In the genomic region with DNA sequence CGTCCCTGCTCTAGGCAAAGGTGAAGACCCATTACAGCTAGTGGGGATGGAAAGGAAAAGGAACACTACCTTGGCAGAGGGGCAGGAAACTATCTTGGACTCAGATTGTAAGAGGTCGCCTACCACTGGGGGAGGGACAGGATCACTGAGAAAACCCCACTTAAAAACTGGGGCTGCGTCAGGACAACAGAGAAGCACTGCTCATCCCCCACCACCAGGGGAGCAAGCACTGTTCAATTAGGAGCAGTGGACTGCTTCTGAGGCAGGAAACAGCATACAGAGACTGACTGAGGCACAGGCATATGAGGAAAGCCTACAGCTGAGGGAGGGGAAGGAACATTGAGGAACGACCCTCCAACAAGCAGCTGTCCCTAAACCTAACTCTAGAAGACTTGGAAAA, we compare ENCODE assay signal across 9 cellular contexts. TPM values are rescaled to one million over a fixed set of nuclear protein-coding genes. Genes with fewer than 3 reads are reported as not detected.
DNase-seq lines count a peak whose midpoint lies in the region; ATAC-seq and TF ChIP-seq lines count a peak whose summit lies in the region.
"Had no signal": no experiment of that assay in that cellular context is flagged by ENCODE, and none has a peak within 500 bp of the region (broad histone marks: within the 10 kb centered on the region; RNA-seq: fewer than 3 reads in every experiment).

No MANE protein-coding gene starts in this region.

- H3K36me3 Mint-ChIP-seq in WTC11: peaks cover 48% of the 10 kb centered on the region
- peaks cover 0 to 12% (median 4%) of the 10 kb centered on the region in 5 donors for H3K36me3 Mint-ChIP-seq in naive thymus-derived CD4-positive, alpha-beta T cell
- peaks cover 9% of the 10 kb centered on the region for H3K36me3 Mint-ChIP-seq in T-helper 2 cell treated with Interferon-gamma antibody and Interleukin-4, amounts not matched to agents 5 μg/mL and 100 μg/mL, for 36 hours (ENCODE audit: low read depth)

- H3K27me3 ChIP-seq in naive thymus-derived CD4-positive, alpha-beta T cell (ENCODE audit: control insufficient read depth in 2 of 2, insufficient read depth in 2 of 2, low read length in 2 of 2): no peaks in the 10 kb centered on the region
- H3K27me3 ChIP-seq in colonic mucosa: no peaks in the 10 kb centered on the region
- no peaks in the 10 kb centered on the region for H3K27me3 ChIP-seq in adrenal gland

- no peak overlapping the region for H3K4me3 ChIP-seq in naive thymus-derived CD4-positive, alpha-beta T cell (ENCODE audit: low read length)
- H3K4me3 ChIP-seq in colonic mucosa: no peak overlapping the region
- H3K4me3 ChIP-seq in adrenal gland: no peak overlapping the region

- 0 out of 2 replicates have a peak overlapping the region, but pooled peaks have one; percentile 16 for H3K27ac Mint-ChIP-seq in WTC11
- peak overlapping the region in 1 of 9 donors; percentile 20 for H3K27ac Mint-ChIP-seq in naive thymus-derived CD4-positive, alpha-beta T cell
- H3K27ac Mint-ChIP-seq in T-helper 2 cell treated with Interferon-gamma antibody and Interleukin-4, amounts not matched to agents 5 μg/mL and 100 μg/mL, for 36 hours: no peak overlapping the region
- H3K27ac Mint-ChIP-seq: brain had no signal

- POLR2A ChIA-PET in WTC11 (lab: Charles Lee): no interaction called here
- POLR2A ChIA-PET in naive thymus-derived CD4-positive, alpha-beta T cell (lab: Charles Lee): no interaction called here

- TF ChIP-seq POLR2A in adrenal gland (IDR thresholded peaks at IDR 0.05): no peak

- H3K36me3 ChIP-seq in naive thymus-derived CD4-positive, alpha-beta T cell (ENCODE audit: control insufficient read depth in 2 of 3, insufficient read depth in 3 of 3, low read length in 3 of 3): no peaks in the 10 kb centered on the region
- H3K36me3 ChIP-seq in colonic mucosa (no peaks in the 10 kb centered on the region), adrenal gland (replicated peaks in 1 of 2) (peaks cover 0 to 42% of the 10 kb centered on the region in 2 donors)

- no peak overlapping the region for H3K9ac ChIP-seq in colonic mucosa (ENCODE audit: low read depth in 2 of 2, low read length in 2 of 2)

- WGBS in adrenal gland, 4 donors: 72 to 90% (median 83%) methylated on average over 4 of the region's 4 CpGs

- peak; percentile 87 for ATAC-seq in GM19023 (IDR thresholded peaks at IDR 0.05; ENCODE audit: unreplicated experiment)
- peak; percentile 76 for ATAC-seq in HG03097 (IDR thresholded peaks at IDR 0.05; ENCODE audit: low FRiP score, unreplicated experiment)
- ATAC-seq in WTC11: peak; percentile 98
- peak; percentile 68 for ATAC-seq in naive thymus-derived CD4-positive, alpha-beta T cell

- H3K9me3 ChIP-seq in naive thymus-derived CD4-positive, alpha-beta T cell (ENCODE audit: control insufficient read depth in 2 of 3, low read length in 3 of 3): no peaks in the 10 kb centered on the region
- H3K9me3 ChIP-seq in colonic mucosa (no peaks in the 10 kb centered on the region), adrenal gland (replicated peaks in 1 of 3) (no peaks in the 10 kb centered on the region)

- H3K4me1 Mint-ChIP-seq in WTC11: peaks cover 8% of the 10 kb centered on the region; the same call in 1 of the 2 replicates
- no peaks in the 10 kb centered on the region for H3K4me1 Mint-ChIP-seq in naive thymus-derived CD4-positive, alpha-beta T cell
- H3K4me1 Mint-ChIP-seq in T-helper 2 cell treated with Interferon-gamma antibody and Interleukin-4, amounts not matched to agents 5 μg/mL and 100 μg/mL, for 36 hours (ENCODE audit: low read depth): no peaks in the 10 kb centered on the region
- H3K4me1 Mint-ChIP-seq: brain had no signal

- H3K4me1 ChIP-seq in naive thymus-derived CD4-positive, alpha-beta T cell (ENCODE audit: control insufficient read depth in 2 of 2, insufficient read depth in 2 of 2, low read length in 2 of 2): no peaks in the 10 kb centered on the region
- no peaks in the 10 kb centered on the region for H3K4me1 ChIP-seq in colonic mucosa
- H3K4me1 ChIP-seq in adrenal gland (replicated peaks in 1 of 2): no peaks in the 10 kb centered on the region

- no peak overlapping the region for H3K4me3 Mint-ChIP-seq in WTC11
- no peak overlapping the region for H3K4me3 Mint-ChIP-seq in naive thymus-derived CD4-positive, alpha-beta T cell
- H3K4me3 Mint-ChIP-seq in T-helper 2 cell treated with Interferon-gamma antibody and Interleukin-4, amounts not matched to agents 5 μg/mL and 100 μg/mL, for 36 hours: no peak overlapping the region
- H3K4me3 Mint-ChIP-seq: brain had no signal

- DNase-seq in CD1c-positive myeloid dendritic cell (ENCODE audit: extremely low spot score) (peak; percentile 5), WTC11 (ENCODE audit: low spot score) (peak; percentile 55), colonic mucosa (no peak), adrenal gland (no peak)
- peak in 1 of 9 donors; percentile 3 for DNase-seq in naive thymus-derived CD4-positive, alpha-beta T cell
- no peak for DNase-seq in T-helper 2 cell treated with Interferon-gamma antibody and Interleukin-4, amounts not matched to agents 5 μg/mL and 100 μg/mL, for 36 hours (ENCODE audit: low spot score)

- intact Hi-C loops in naive thymus-derived CD4-positive, alpha-beta T cell (cut with micrococcal nuclease): no loop called here
- intact Hi-C loops in colonic mucosa (cut with DNase I) (no loop called here), adrenal gland (cut with DNase I) (no loop called here)

- TF ChIP-seq CTCF in WTC11 (IDR thresholded peaks at IDR 0.05) (peak; percentile 23; the same call in 1 of the 2 replicates), colonic mucosa (IDR thresholded peaks at IDR 0.05) (no peak), adrenal gland (IDR thresholded peaks at IDR 0.05) (peak in 1 of 6 experiments; percentile 8)

- H3K27me3 Mint-ChIP-seq in WTC11 (ENCODE audit: low read depth): peaks cover 31% of the 10 kb centered on the region
- H3K27me3 Mint-ChIP-seq in naive thymus-derived CD4-positive, alpha-beta T cell: peaks cover 0 to 30% (median 14%) of the 10 kb centered on the region in 5 donors
- peaks cover 8% of the 10 kb centered on the region for H3K27me3 Mint-ChIP-seq in T-helper 2 cell treated with Interferon-gamma antibody and Interleukin-4, amounts not matched to agents 5 μg/mL and 100 μg/mL, for 36 hours (ENCODE audit: low read depth)
- H3K27me3 Mint-ChIP-seq: brain had no signal

- no peak overlapping the region for H3K27ac ChIP-seq in naive thymus-derived CD4-positive, alpha-beta T cell (ENCODE audit: low read depth, low read length)
- H3K27ac ChIP-seq in colonic mucosa (no peak overlapping the region), adrenal gland (no peak overlapping the region)

- H3K9me3 Mint-ChIP-seq in WTC11: peaks cover 43% of the 10 kb centered on the region
- peaks cover 0 to 7% (median 0%) of the 10 kb centered on the region in 11 donors for H3K9me3 Mint-ChIP-seq in naive thymus-derived CD4-positive, alpha-beta T cell
- peaks cover 14% of the 10 kb centered on the region for H3K9me3 Mint-ChIP-seq in T-helper 2 cell treated with Interferon-gamma antibody and Interleukin-4, amounts not matched to agents 5 μg/mL and 100 μg/mL, for 36 hours

- CTCF ChIA-PET in WTC11 (lab: Charles Lee): interaction anchor here (0.5 to 3.3 kb wide), 5 partner anchors 22 to 199 kb away, joined by 3 to 20 read pairs (median 6); no protein-coding TSS in a partner anchor
- CTCF ChIA-PET in naive thymus-derived CD4-positive, alpha-beta T cell (lab: Charles Lee): no interaction called here

TF ChIP-seq in WTC11, 78 proteins besides CTCF, POLR2A, EP300 and RAD21 (continues in another document):
- TF ChIP-seq, protein P1, sequence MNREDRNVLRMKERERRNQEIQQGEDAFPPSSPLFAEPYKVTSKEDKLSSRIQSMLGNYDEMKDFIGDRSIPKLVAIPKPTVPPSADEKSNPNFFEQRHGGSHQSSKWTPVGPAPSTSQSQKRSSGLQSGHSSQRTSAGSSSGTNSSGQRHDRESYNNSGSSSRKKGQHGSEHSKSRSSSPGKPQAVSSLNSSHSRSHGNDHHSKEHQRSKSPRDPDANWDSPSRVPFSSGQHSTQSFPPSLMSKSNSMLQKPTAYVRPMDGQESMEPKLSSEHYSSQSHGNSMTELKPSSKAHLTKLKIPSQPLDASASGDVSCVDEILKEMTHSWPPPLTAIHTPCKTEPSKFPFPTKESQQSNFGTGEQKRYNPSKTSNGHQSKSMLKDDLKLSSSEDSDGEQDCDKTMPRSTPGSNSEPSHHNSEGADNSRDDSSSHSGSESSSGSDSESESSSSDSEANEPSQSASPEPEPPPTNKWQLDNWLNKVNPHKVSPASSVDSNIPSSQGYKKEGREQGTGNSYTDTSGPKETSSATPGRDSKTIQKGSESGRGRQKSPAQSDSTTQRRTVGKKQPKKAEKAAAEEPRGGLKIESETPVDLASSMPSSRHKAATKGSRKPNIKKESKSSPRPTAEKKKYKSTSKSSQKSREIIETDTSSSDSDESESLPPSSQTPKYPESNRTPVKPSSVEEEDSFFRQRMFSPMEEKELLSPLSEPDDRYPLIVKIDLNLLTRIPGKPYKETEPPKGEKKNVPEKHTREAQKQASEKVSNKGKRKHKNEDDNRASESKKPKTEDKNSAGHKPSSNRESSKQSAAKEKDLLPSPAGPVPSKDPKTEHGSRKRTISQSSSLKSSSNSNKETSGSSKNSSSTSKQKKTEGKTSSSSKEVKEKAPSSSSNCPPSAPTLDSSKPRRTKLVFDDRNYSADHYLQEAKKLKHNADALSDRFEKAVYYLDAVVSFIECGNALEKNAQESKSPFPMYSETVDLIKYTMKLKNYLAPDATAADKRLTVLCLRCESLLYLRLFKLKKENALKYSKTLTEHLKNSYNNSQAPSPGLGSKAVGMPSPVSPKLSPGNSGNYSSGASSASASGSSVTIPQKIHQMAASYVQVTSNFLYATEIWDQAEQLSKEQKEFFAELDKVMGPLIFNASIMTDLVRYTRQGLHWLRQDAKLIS (CRISPR knock-in tag; IDR thresholded peaks at IDR 0.05; ENCODE audit: borderline replicate concordance): no peak
- TF ChIP-seq ZNF423 (CRISPR knock-in tag; IDR thresholded peaks at IDR 0.05): no peak
- TF ChIP-seq, protein P2, sequence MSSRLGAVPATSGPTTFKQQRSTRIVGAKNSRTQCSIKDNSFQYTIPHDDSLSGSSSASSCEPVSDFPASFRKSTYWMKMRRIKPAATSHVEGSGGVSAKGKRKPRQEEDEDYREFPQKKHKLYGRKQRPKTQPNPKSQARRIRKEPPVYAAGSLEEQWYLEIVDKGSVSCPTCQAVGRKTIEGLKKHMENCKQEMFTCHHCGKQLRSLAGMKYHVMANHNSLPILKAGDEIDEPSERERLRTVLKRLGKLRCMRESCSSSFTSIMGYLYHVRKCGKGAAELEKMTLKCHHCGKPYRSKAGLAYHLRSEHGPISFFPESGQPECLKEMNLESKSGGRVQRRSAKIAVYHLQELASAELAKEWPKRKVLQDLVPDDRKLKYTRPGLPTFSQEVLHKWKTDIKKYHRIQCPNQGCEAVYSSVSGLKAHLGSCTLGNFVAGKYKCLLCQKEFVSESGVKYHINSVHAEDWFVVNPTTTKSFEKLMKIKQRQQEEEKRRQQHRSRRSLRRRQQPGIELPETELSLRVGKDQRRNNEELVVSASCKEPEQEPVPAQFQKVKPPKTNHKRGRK (CRISPR knock-in tag; IDR thresholded peaks at IDR 0.05; ENCODE audit: borderline replicate concordance): no peak

RNA-seq across cellular contexts. Expression of a gene that starts 20.8 kb away (rescaled TPM):
- total RNA-seq in WTC11 (2021) (55.7 to 60.4 TPM (median 56.6 TPM) in 3 replicates), colonic mucosa (10 to 100 TPM; 67.3 to 73.4 TPM), adrenal gland (10 to 100 TPM; 18.9 to 46.4 (median 28.6) TPM)
- total RNA-seq in naive thymus-derived CD4-positive, alpha-beta T cell: 10 to 100 TPM; 13.1 to 31.0 (median 17.8) TPM
- polyA plus RNA-seq in naive thymus-derived CD4-positive, alpha-beta T cell: 10 to 100 TPM; 24.2 to 25.9 TPM
- polyA plus RNA-seq in adrenal gland: 10 to 100 TPM in 1 of 3 donors, 1 to 10 TPM in 2; 7.6 to 75.3 (median 8.1) TPM

Comparison
In these comparisons a context has a peak if more than half of its experiments do, and no peak if none do; other contexts are left out.
1. DNase-seq: peak in CD1c-positive myeloid dendritic cell (single experiment) and WTC11 (single experiment); none in colonic mucosa (single experiment), adrenal gland (0 of 7) and T-helper 2 cell treated with Interferon-gamma antibody and Interleukin-4, amounts not matched to agents 5 μg/mL and 100 μg/mL, for 36 hours (single experiment).
2. Peak in every context shown above with its lines, with median percentiles within 50 percentile points of each other: ATAC-seq.